9 cellular contexts compared by ENCODE assay signal in the genomic region with DNA sequence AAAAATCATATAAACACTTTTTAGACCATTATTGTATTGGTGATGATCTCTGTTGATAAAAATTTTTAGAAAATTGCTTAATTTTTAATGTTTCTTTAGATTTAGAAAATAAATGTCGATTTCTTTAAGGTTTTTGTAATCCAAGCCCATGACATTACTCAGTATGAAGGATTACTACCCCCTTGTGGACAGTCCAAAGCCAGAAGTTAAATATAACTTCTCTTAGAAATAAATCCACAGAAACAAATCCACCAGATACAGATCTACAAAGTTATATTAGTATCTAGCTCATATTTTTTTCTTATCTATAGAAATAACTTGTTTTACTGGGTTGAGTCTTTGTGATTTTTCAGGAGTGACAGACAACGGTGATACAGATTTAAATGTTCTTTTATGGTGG. TPM values are rescaled to one million over a fixed set of nuclear protein-coding genes. Genes with fewer than 3 reads are reported as not detected.
DNase-seq lines count a peak whose midpoint lies in the region; ATAC-seq and TF ChIP-seq lines count a peak whose summit lies in the region.
"Had no signal": no experiment of that assay in that cellular context is flagged by ENCODE, and none has a peak within 500 bp of the region (broad histone marks: within the 10 kb centered on the region; RNA-seq: fewer than 3 reads in every experiment).

No MANE protein-coding gene starts in this region.

- TF ChIP-seq CTCF in SK-N-SH (IDR thresholded peaks at IDR 0.05) (peak; percentile 70), fibroblast of pulmonary artery (IDR thresholded peaks at IDR 0.05; ENCODE audit: low read length, missing control alignments) (peak; percentile 55), tibial nerve (IDR thresholded peaks at IDR 0.05) (peak in 3 of 5 experiments; percentile 11 to 39 (median 27))

- H3K4me1 ChIP-seq in SK-N-SH (ENCODE audit: control insufficient read depth in 1 of 2, insufficient read depth in 2 of 2, low read depth in 1 of 2, low read length in 1 of 2): peaks cover 0 to 2% of the 10 kb centered on the region in 2 experiments; a peak in 1 of 4 replicates
- no peaks in the 10 kb centered on the region for H3K4me1 ChIP-seq in tibial nerve

- no peak for DNase-seq in activated T-cell treated with anti-CD3 and anti-CD28 coated beads, Interleukin-2, amount 50 U/mL, for 72 hours
- no peak for DNase-seq in activated T-cell treated with anti-CD3 and anti-CD28 coated beads, Interleukin-2, amount 50 U/mL, for 48 hours
- DNase-seq in SK-N-SH (peak; percentile 12), fibroblast of pulmonary artery (ENCODE audit: low read depth) (peak; percentile 62), tibial nerve (ENCODE audit: low spot score in 2 of 2) (no peak), GF-D8 (lab: John Stamatoyannopoulos, UW) (no peak), HuH-7 (ENCODE audit: low spot score) (no peak)
- DNase-seq: activated CD4-positive, alpha-beta T cell treated with anti-CD3 and anti-CD28 coated beads for 1 hour had no signal

- H3K9me3 Mint-ChIP-seq in activated T-cell treated with anti-CD3 and anti-CD28 coated beads, Interleukin-2, amount 50 U/mL, for 72 hours: no peaks in the 10 kb centered on the region

- no peaks in the 10 kb centered on the region for H4K20me1 ChIP-seq in SK-N-SH (ENCODE audit: insufficient read depth)

- H3K4me2 ChIP-seq in SK-N-SH: no peak overlapping the region

- peaks cover 4 to 5% of the 10 kb centered on the region in 2 donors for H3K36me3 Mint-ChIP-seq in activated T-cell treated with anti-CD3 and anti-CD28 coated beads, Interleukin-2, amount 50 U/mL, for 72 hours (ENCODE audit: insufficient read depth in 2 of 2)

- H3K9ac ChIP-seq in SK-N-SH: no peak overlapping the region

- no peaks in the 10 kb centered on the region for H3K27me3 Mint-ChIP-seq in activated T-cell treated with anti-CD3 and anti-CD28 coated beads, Interleukin-2, amount 50 U/mL, for 72 hours (ENCODE audit: low read depth)

- H3K9me3 ChIP-seq in SK-N-SH: no peaks in the 10 kb centered on the region
- H3K9me3 ChIP-seq in tibial nerve: no peaks in the 10 kb centered on the region

- H3K4me3 ChIP-seq in SK-N-SH (ENCODE audit: low read depth in 2 of 2, low read length in 1 of 2) (no peak overlapping the region), fibroblast of pulmonary artery (replicated peaks; ENCODE audit: low read depth, low read length) (no peak overlapping the region), tibial nerve (no peak overlapping the region)

- CTCF ChIA-PET in SK-N-SH (lab: Yijun Ruan, JAX): interaction anchor here (0.6 to 2.9 kb wide), 16 partner anchors 9 to 203 kb away, joined by 3 to 18 read pairs (median 4); a partner anchor contains a TSS

- H3K4me1 Mint-ChIP-seq in activated T-cell treated with anti-CD3 and anti-CD28 coated beads, Interleukin-2, amount 50 U/mL, for 72 hours (ENCODE audit: low read depth): peaks cover 35% of the 10 kb centered on the region

- no peak overlapping the region for H2AFZ ChIP-seq in SK-N-SH (ENCODE audit: low read depth)

- no peak overlapping the region for H3K4me3 Mint-ChIP-seq in activated T-cell treated with anti-CD3 and anti-CD28 coated beads, Interleukin-2, amount 50 U/mL, for 72 hours

- peak overlapping the region; percentile 82 for H3K27ac Mint-ChIP-seq in activated T-cell treated with anti-CD3 and anti-CD28 coated beads, Interleukin-2, amount 50 U/mL, for 72 hours

- 70% methylated on average over 2 of the region's 2 CpGs for WGBS in SK-N-SH (ENCODE audit: low lambda C conversion rate)
- WGBS in tibial nerve, 2 donors: 71% methylated on average over 2 of the region's 2 CpGs

- 0 out of 2 replicates have a peak, but pooled peaks cover 5% of the 10 kb centered on the region for H3K79me2 ChIP-seq in SK-N-SH (ENCODE audit: insufficient read depth)

- H3K36me3 ChIP-seq in SK-N-SH (replicated peaks in 1 of 2; ENCODE audit: control insufficient read depth in 1 of 2, insufficient read depth in 2 of 2, low read length in 1 of 2) (peaks cover 28 to 69% of the 10 kb centered on the region in 2 experiments), tibial nerve (peaks cover 0 to 15% (median 0%) of the 10 kb centered on the region in 3 donors)

- no peak overlapping the region for H3K27ac ChIP-seq in SK-N-SH (ENCODE audit: low read depth in 2 of 2, low read length in 1 of 2)
- no peak overlapping the region for H3K27ac ChIP-seq in tibial nerve

- ATAC-seq in activated T-cell treated with anti-CD3 and anti-CD28 coated beads, Interleukin-2, amount 50 U/mL, for 72 hours (replicated peaks in 1 of 2): no peak
- no peak for ATAC-seq in GM21447 (IDR thresholded peaks at IDR 0.05; ENCODE audit: unreplicated experiment)

- TF ChIP-seq POLR2A in tibial nerve (IDR thresholded peaks at IDR 0.05): no peak

- TF ChIP-seq EP300 in SK-N-SH (IDR thresholded peaks at IDR 0.05; ENCODE audit: borderline replicate concordance in 1 of 2, low read depth in 1 of 2, low read length in 1 of 2): no peak
- no peak for TF ChIP-seq EP300 in tibial nerve (IDR thresholded peaks at IDR 0.05)

- H3K27me3 ChIP-seq in SK-N-SH (ENCODE audit: insufficient read depth) (no peaks in the 10 kb centered on the region), tibial nerve (no peaks in the 10 kb centered on the region)

- TF ChIP-seq RAD21 in SK-N-SH (IDR thresholded peaks at IDR 0.05; ENCODE audit: low read length): peak; percentile 51

- no peaks in the 10 kb centered on the region for H3K9me2 ChIP-seq in SK-N-SH

- POLR2A ChIA-PET in SK-N-SH (lab: Yijun Ruan, JAX): no interaction called here

- peaks cover 12% of the 10 kb centered on the region for H3F3A ChIP-seq in SK-N-SH (replicated peaks; ENCODE audit: insufficient read depth)

TF ChIP-seq in SK-N-SH, 30 proteins besides CTCF, POLR2A, EP300 and RAD21:
- TF ChIP-seq, protein P1, sequence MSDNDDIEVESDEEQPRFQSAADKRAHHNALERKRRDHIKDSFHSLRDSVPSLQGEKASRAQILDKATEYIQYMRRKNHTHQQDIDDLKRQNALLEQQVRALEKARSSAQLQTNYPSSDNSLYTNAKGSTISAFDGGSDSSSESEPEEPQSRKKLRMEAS (IDR thresholded peaks at IDR 0.05; ENCODE audit: low read depth): no peak
- TF ChIP-seq SMC3 (IDR thresholded peaks at IDR 0.05; ENCODE audit: low read depth, low read length): peak; percentile 30; the same call in 1 of the 2 replicates
- no peak for TF ChIP-seq RCOR1 (IDR thresholded peaks at IDR 0.05; ENCODE audit: low read length)
- TF ChIP-seq, protein P2, sequence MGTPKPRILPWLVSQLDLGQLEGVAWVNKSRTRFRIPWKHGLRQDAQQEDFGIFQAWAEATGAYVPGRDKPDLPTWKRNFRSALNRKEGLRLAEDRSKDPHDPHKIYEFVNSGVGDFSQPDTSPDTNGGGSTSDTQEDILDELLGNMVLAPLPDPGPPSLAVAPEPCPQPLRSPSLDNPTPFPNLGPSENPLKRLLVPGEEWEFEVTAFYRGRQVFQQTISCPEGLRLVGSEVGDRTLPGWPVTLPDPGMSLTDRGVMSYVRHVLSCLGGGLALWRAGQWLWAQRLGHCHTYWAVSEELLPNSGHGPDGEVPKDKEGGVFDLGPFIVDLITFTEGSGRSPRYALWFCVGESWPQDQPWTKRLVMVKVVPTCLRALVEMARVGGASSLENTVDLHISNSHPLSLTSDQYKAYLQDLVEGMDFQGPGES (IDR thresholded peaks at IDR 0.05; ENCODE audit: low read depth, low read length): no peak
- no peak for TF ChIP-seq GATA2 (CRISPR knock-in tag; IDR thresholded peaks at IDR 0.05)
- TF ChIP-seq RXRA (IDR thresholded peaks at IDR 0.05; ENCODE audit: borderline replicate concordance, low read depth): no peak

RNA-seq across cellular contexts. Expression of a gene that starts 18.9 kb away (rescaled TPM):
- 10 to 100 TPM; 82.7 to 87.1 TPM for total RNA-seq in activated T-cell treated with anti-CD3 and anti-CD28 coated beads, Interleukin-2, amount 50 U/mL, for 72 hours
- 1.8 and 2.3 TPM in 2 replicates for polyA plus RNA-seq in SK-N-SH (2012; rRNA removed)
- polyA plus RNA-seq in SK-N-SH (2012; cell fraction: cytosol; rRNA removed): 3.2 and 3.4 TPM in 2 replicates
- 0.36 and 1.2 TPM in 2 replicates for polyA plus RNA-seq in SK-N-SH (2012; cell fraction: nucleus; rRNA removed)
- 10 to 100 TPM in 1 of 4 donors, 1 to 10 TPM in 3; 2.2 to 12.6 (median 3.7) TPM for total RNA-seq in tibial nerve

RNA-seq across cellular contexts. Expression of a gene that starts 30.3 kb away (rescaled TPM):
- total RNA-seq in activated T-cell treated with anti-CD3 and anti-CD28 coated beads, Interleukin-2, amount 50 U/mL, for 72 hours: 10 to 100 TPM; 61.6 to 64.7 TPM
- polyA plus RNA-seq in SK-N-SH (2012; rRNA removed): 2.8 and 4.5 TPM in 2 replicates
- 2.6 and 2.7 TPM in 2 replicates for polyA plus RNA-seq in SK-N-SH (2012; cell fraction: cytosol; rRNA removed)
- polyA plus RNA-seq in SK-N-SH (2012; cell fraction: nucleus; rRNA removed): 10.2 and 12.8 TPM in 2 replicates
- 10 to 100 TPM; 16.5 to 38.1 (median 31.5) TPM for total RNA-seq in tibial nerve

RNA-seq across cellular contexts. Expression of a gene that starts 35.2 kb away (rescaled TPM):
- 10 to 100 TPM; 21.6 to 33.2 TPM for total RNA-seq in activated T-cell treated with anti-CD3 and anti-CD28 coated beads, Interleukin-2, amount 50 U/mL, for 72 hours
- 8.5 and 11.4 TPM in 2 replicates for polyA plus RNA-seq in SK-N-SH (2012; rRNA removed)
- 11.5 and 16.6 TPM in 2 replicates for polyA plus RNA-seq in SK-N-SH (2012; cell fraction: cytosol; rRNA removed)
- polyA plus RNA-seq in SK-N-SH (2012; cell fraction: nucleus; rRNA removed): 9.7 and 10.1 TPM in 2 replicates
- total RNA-seq in tibial nerve: 10 to 100 TPM; 16.8 to 20.1 (median 19.6) TPM

Comparison
In these comparisons a context has a peak if more than half of its experiments do, and no peak if none do; other contexts are left out.
1. DNase-seq: peak in SK-N-SH (single experiment) and fibroblast of pulmonary artery (single experiment); none in activated T-cell treated with anti-CD3 and anti-CD28 coated beads, Interleukin-2, amount 50 U/mL, for 72 hours (0 of 2), activated T-cell treated with anti-CD3 and anti-CD28 coated beads, Interleukin-2, amount 50 U/mL, for 48 hours (0 of 2), tibial nerve (0 of 2), GF-D8 (single experiment) and HuH-7 (single experiment).
2. RNA of a gene that starts 18.9 kb away (total RNA-seq): 82.7 to 87.1 TPM in activated T-cell treated with anti-CD3 and anti-CD28 coated beads, Interleukin-2, amount 50 U/mL, for 72 hours; 2.2 to 12.6 TPM in tibial nerve; every median in the first group is over 4 times any median in the second.
3. Peak in every context shown above with its lines, with median percentiles within 50 percentile points of each other: CTCF ChIP-seq.